In genomic region chr19:12695090-12695489, GRCh38 we compare ENCODE assay signal across 11 cellular contexts. TPM values are rescaled to one million over a fixed set of nuclear protein-coding genes. Genes with fewer than 3 reads are reported as not detected.
DNase-seq lines count a peak whose midpoint lies in the region; ATAC-seq and TF ChIP-seq lines count a peak whose summit lies in the region.
"Had no signal": no experiment of that assay in that cellular context is flagged by ENCODE, and none has a peak within 500 bp of the region (broad histone marks: within the 10 kb centered on the region; RNA-seq: fewer than 3 reads in every experiment).

No MANE protein-coding gene starts in this region.

- peak overlapping the region; percentile 71 for H3K9ac ChIP-seq in mucosa of stomach (ENCODE audit: low read length)

- peak overlapping the region; percentile 89 for H3K4me3 Mint-ChIP-seq in activated CD4-positive, alpha-beta memory T cell treated with anti-CD3 and anti-CD28 coated beads, Interleukin-2, amount 10 ng/mL, durations not matched to agents 7 days and 5 days

- H3K36me3 Mint-ChIP-seq in activated CD4-positive, alpha-beta memory T cell treated with anti-CD3 and anti-CD28 coated beads, Interleukin-2, amount 10 ng/mL, durations not matched to agents 7 days and 5 days (ENCODE audit: low read depth) = peaks cover 10% of the 10 kb centered on the region

- H3K4me1 Mint-ChIP-seq in activated CD4-positive, alpha-beta memory T cell treated with anti-CD3 and anti-CD28 coated beads, Interleukin-2, amount 10 ng/mL, durations not matched to agents 7 days and 5 days = peaks cover 24% of the 10 kb centered on the region

- no peaks in the 10 kb centered on the region for H3K9me3 Mint-ChIP-seq in activated CD4-positive, alpha-beta memory T cell treated with anti-CD3 and anti-CD28 coated beads, Interleukin-2, amount 10 ng/mL, durations not matched to agents 7 days and 5 days

- H3K4me1 ChIP-seq in BE2C = no peaks in the 10 kb centered on the region
- peaks cover 15% of the 10 kb centered on the region for H3K4me1 ChIP-seq in mucosa of stomach (ENCODE audit: control insufficient read depth, insufficient read depth, low read length)

- CTCF ChIA-PET in activated CD4-positive, alpha-beta memory T cell treated with anti-CD3 and anti-CD28 coated beads, Interleukin-2, amount 10 ng/mL, durations not matched to agents 7 days and 5 days (lab: Charles Lee) = interaction anchor here (1.2 to 3.2 kb wide), 2 partner anchors 18 to 36 kb away, joined by 3 to 12 read pairs; no protein-coding TSS in a partner anchor

- H3K27ac Mint-ChIP-seq in activated CD4-positive, alpha-beta memory T cell treated with anti-CD3 and anti-CD28 coated beads, Interleukin-2, amount 10 ng/mL, durations not matched to agents 7 days and 5 days = peak overlapping the region; percentile 16

- POLR2A ChIA-PET in activated CD4-positive, alpha-beta memory T cell treated with anti-CD3 and anti-CD28 coated beads, Interleukin-2, amount 10 ng/mL, durations not matched to agents 7 days and 5 days (lab: Charles Lee) = interaction anchor here (1.1 to 3.7 kb wide), 6 partner anchors 13 to 36 kb away, joined by 3 to 27 read pairs (median 10); partner anchors contain the start of genes DHPS and TNPO2

- no peak for ATAC-seq in GM21360 (IDR thresholded peaks at IDR 0.05; ENCODE audit: unreplicated experiment)

- H3K9me3 ChIP-seq in BE2C = no peaks in the 10 kb centered on the region
- H3K9me3 ChIP-seq in mucosa of stomach (ENCODE audit: control insufficient read depth, low read length) = no peaks in the 10 kb centered on the region
- H3K9me3 ChIP-seq: spleen had no signal

- H3K4me3 ChIP-seq in BE2C (ENCODE audit: low read depth, low read length) = peak overlapping the region; percentile 92; the same call in 1 of the 2 replicates
- H3K4me3 ChIP-seq in mucosa of stomach (ENCODE audit: low read length) = no peak overlapping the region

- H3K36me3 ChIP-seq in BE2C (peaks cover 18% of the 10 kb centered on the region), mucosa of stomach (ENCODE audit: control insufficient read depth, insufficient read depth, low read length) (no peaks in the 10 kb centered on the region)

- no peaks in the 10 kb centered on the region for H3K27me3 ChIP-seq in BE2C
- H3K27me3 ChIP-seq in mucosa of stomach (ENCODE audit: control insufficient read depth, insufficient read depth, low read length) = no peaks in the 10 kb centered on the region
- H3K27me3 ChIP-seq: spleen had no signal

- H3K27me3 Mint-ChIP-seq in activated CD4-positive, alpha-beta memory T cell treated with anti-CD3 and anti-CD28 coated beads, Interleukin-2, amount 10 ng/mL, durations not matched to agents 7 days and 5 days = no peaks in the 10 kb centered on the region

- no peak for TF ChIP-seq CTCF in BE2C (IDR thresholded peaks at IDR 0.05; ENCODE audit: low read depth, low read length)

- DNase-seq in BE2C (no peak), GDM1 (lab: John Stamatoyannopoulos, UW) (peak; percentile 36), NCI-H226 (no peak), iPS-NIHi7 (ENCODE audit: extremely low spot score) (no peak)
- DNase-seq in activated CD4-positive, alpha-beta memory T cell treated with anti-CD3 and anti-CD28 coated beads, Interleukin-2, amount 10 ng/mL, durations not matched to agents 7 days and 5 days = peak; percentile 26
- no peak for DNase-seq in effector CD4-positive, alpha-beta T cell
- DNase-seq: activated CD8-positive, alpha-beta memory T cell treated with anti-CD3 and anti-CD28 coated beads for 24 hours; NCI-H524; spleen had no signal

RNA-seq across cellular contexts. Expression of gene FBXW9, which starts 1.3 kb away (rescaled TPM):
- 15.0 TPM for polyA plus RNA-seq in BE2C (2012; ENCODE audit: insufficient read depth, insufficient read length, low read depth)
- total RNA-seq in activated CD4-positive, alpha-beta memory T cell treated with anti-CD3 and anti-CD28 coated beads, Interleukin-2, amount 10 ng/mL, durations not matched to agents 7 days and 5 days = 1 to 10 TPM; 5.2 to 5.3 TPM

RNA-seq across cellular contexts. Expression of gene GNG14, which starts 7.3 kb away (rescaled TPM):
- polyA plus RNA-seq in BE2C (2012; ENCODE audit: insufficient read depth, insufficient read length, low read depth) = not detected
- total RNA-seq in activated CD4-positive, alpha-beta memory T cell treated with anti-CD3 and anti-CD28 coated beads, Interleukin-2, amount 10 ng/mL, durations not matched to agents 7 days and 5 days = not detected
- total RNA-seq: spleen had no signal
- polyA plus RNA-seq: spleen had no signal

RNA-seq across cellular contexts. Expression of gene DHPS, which starts 13.4 kb away (rescaled TPM):
- 397 TPM for polyA plus RNA-seq in BE2C (2012; ENCODE audit: insufficient read depth, insufficient read length, low read depth)
- 100 to 1,000 TPM; 106 to 113 TPM for total RNA-seq in activated CD4-positive, alpha-beta memory T cell treated with anti-CD3 and anti-CD28 coated beads, Interleukin-2, amount 10 ng/mL, durations not matched to agents 7 days and 5 days

RNA-seq across cellular contexts. Expression of gene WDR83, which starts 28.5 kb away (rescaled TPM):
- 115 TPM for polyA plus RNA-seq in BE2C (2012; ENCODE audit: insufficient read depth, insufficient read length, low read depth)
- 10 to 100 TPM; 16.9 to 21.3 TPM for total RNA-seq in activated CD4-positive, alpha-beta memory T cell treated with anti-CD3 and anti-CD28 coated beads, Interleukin-2, amount 10 ng/mL, durations not matched to agents 7 days and 5 days

RNA-seq across cellular contexts. Expression of gene MAN2B1, which starts 28.5 kb away (rescaled TPM):
- polyA plus RNA-seq in BE2C (2012; ENCODE audit: insufficient read depth, insufficient read length, low read depth) = 13.6 TPM
- 100 to 1,000 TPM; 146 to 150 TPM for total RNA-seq in activated CD4-positive, alpha-beta memory T cell treated with anti-CD3 and anti-CD28 coated beads, Interleukin-2, amount 10 ng/mL, durations not matched to agents 7 days and 5 days

Comparison
In these comparisons a context has a peak if more than half of its experiments do, and no peak if none do; other contexts are left out.
1. DNase-seq: peak in GDM1 (single experiment) and activated CD4-positive, alpha-beta memory T cell treated with anti-CD3 and anti-CD28 coated beads, Interleukin-2, amount 10 ng/mL, durations not matched to agents 7 days and 5 days (single experiment); none in BE2C (single experiment), NCI-H226 (single experiment), effector CD4-positive, alpha-beta T cell (single experiment) and iPS-NIHi7 (single experiment).